In the genomic region with DNA sequence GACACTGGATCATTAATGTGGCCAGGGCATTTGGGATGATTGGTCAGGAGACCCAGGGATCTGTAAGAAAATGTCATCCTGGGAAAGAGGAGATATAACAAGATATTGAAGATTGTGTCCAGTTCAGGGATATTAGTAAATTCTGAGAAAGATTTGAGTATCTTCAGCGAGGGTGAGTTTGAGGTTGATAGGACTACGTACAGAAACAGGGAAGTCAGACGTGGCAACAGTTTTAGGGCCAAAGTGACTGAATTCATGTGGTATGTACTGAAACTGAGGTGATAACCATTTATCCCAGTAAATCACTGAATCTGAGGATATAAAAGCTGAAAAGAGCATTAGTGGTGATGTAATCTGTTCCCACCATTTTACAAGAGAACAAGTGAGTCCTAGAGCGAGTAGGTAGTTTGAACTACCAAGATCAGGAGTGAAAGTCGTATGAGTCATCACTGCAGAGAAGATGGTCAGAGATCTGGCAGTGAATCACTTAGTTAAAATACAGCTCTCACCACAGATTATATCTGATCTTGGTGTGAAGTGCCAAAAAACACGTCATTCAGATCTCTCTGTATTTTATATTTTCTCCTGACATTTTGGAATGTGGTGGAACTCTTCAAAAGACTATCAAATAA, we compare ENCODE assay signal across 9 cellular contexts.
DNase-seq lines count a peak whose midpoint lies in the region; ATAC-seq lines count a peak whose summit lies in the region.
"Had no signal": no experiment of that assay in that cellular context is flagged by ENCODE, and none has a peak within 500 bp of the region (broad histone marks: within the 10 kb centered on the region; RNA-seq: fewer than 3 reads in every experiment).

No MANE protein-coding gene starts in this region.

- CTCF ChIA-PET in activated CD8-positive, alpha-beta memory T cell treated with anti-CD3 and anti-CD28 coated beads, Interleukin-2, amount 10 ng/mL, durations not matched to agents 7 days and 5 days (lab: Charles Lee) = no interaction called here

- no peaks in the 10 kb centered on the region for H3K36me3 Mint-ChIP-seq in activated CD8-positive, alpha-beta memory T cell treated with anti-CD3 and anti-CD28 coated beads, Interleukin-2, amount 10 ng/mL, durations not matched to agents 7 days and 5 days
- peaks cover 31 to 46% of the 10 kb centered on the region in 2 donors for H3K36me3 Mint-ChIP-seq in stimulated activated naive B cell treated with anti-CD40 and anti-IgM and Interleukin-4, amounts not matched to agents 10 μg/mL and 1 μg/mL and 100 μg/mL, for 72 hours
- H3K36me3 Mint-ChIP-seq: activated naive CD4-positive, alpha-beta T cell treated with anti-CD3 and anti-CD28 coated beads, Interleukin-2, amount 50 U/mL, for 24 hours had no signal

- H3K4me3 Mint-ChIP-seq in activated CD8-positive, alpha-beta memory T cell treated with anti-CD3 and anti-CD28 coated beads, Interleukin-2, amount 10 ng/mL, durations not matched to agents 7 days and 5 days = no peak overlapping the region
- peak overlapping the region in 1 of 2 donors; percentile 58 for H3K4me3 Mint-ChIP-seq in stimulated activated naive B cell treated with anti-CD40 and anti-IgM and Interleukin-4, amounts not matched to agents 10 μg/mL and 1 μg/mL and 100 μg/mL, for 72 hours
- H3K4me3 Mint-ChIP-seq: activated naive CD4-positive, alpha-beta T cell treated with anti-CD3 and anti-CD28 coated beads, Interleukin-2, amount 50 U/mL, for 24 hours had no signal

- H3K27me3 Mint-ChIP-seq in activated CD8-positive, alpha-beta memory T cell treated with anti-CD3 and anti-CD28 coated beads, Interleukin-2, amount 10 ng/mL, durations not matched to agents 7 days and 5 days = no peaks in the 10 kb centered on the region
- no peaks in the 10 kb centered on the region for H3K27me3 Mint-ChIP-seq in stimulated activated naive B cell treated with anti-CD40 and anti-IgM and Interleukin-4, amounts not matched to agents 10 μg/mL and 1 μg/mL and 100 μg/mL, for 72 hours
- H3K27me3 Mint-ChIP-seq: activated naive CD4-positive, alpha-beta T cell treated with anti-CD3 and anti-CD28 coated beads, Interleukin-2, amount 50 U/mL, for 24 hours had no signal

- DNase-seq in activated CD8-positive, alpha-beta memory T cell treated with anti-CD3 and anti-CD28 coated beads, Interleukin-2, amount 10 ng/mL, durations not matched to agents 7 days and 5 days = no peak
- DNase-seq in activated CD8-positive, alpha-beta memory T cell treated with anti-CD3 and anti-CD28 coated beads, Interleukin-2, amount 50 U/mL, for 4 hours = no peak
- DNase-seq in NCI-H2196 treated with DMSO at 0.1 percent for 48 hours (lab: John Stamatoyannopoulos, UW; ENCODE audit: unreplicated experiment) (peak; percentile 12), fibroblast of gingiva (ENCODE audit: low read depth) (peak; percentile 66), GF-D8 (lab: John Stamatoyannopoulos, UW) (no peak), NCI-H1930 (lab: John Stamatoyannopoulos, UW) (no peak)
- DNase-seq in stimulated activated naive B cell treated with anti-CD40 and anti-IgM and Interleukin-4, amounts not matched to agents 10 μg/mL and 1 μg/mL and 100 μg/mL, for 72 hours = peak; percentile 13

- peaks cover 8% of the 10 kb centered on the region for H3K9me3 Mint-ChIP-seq in activated CD8-positive, alpha-beta memory T cell treated with anti-CD3 and anti-CD28 coated beads, Interleukin-2, amount 10 ng/mL, durations not matched to agents 7 days and 5 days (ENCODE audit: low read depth)
- H3K9me3 Mint-ChIP-seq in stimulated activated naive B cell treated with anti-CD40 and anti-IgM and Interleukin-4, amounts not matched to agents 10 μg/mL and 1 μg/mL and 100 μg/mL, for 72 hours = peaks cover 11 to 12% of the 10 kb centered on the region in 2 donors

- H3K27ac Mint-ChIP-seq in activated CD8-positive, alpha-beta memory T cell treated with anti-CD3 and anti-CD28 coated beads, Interleukin-2, amount 10 ng/mL, durations not matched to agents 7 days and 5 days = no peak overlapping the region
- peak overlapping the region; percentile 87 for H3K27ac Mint-ChIP-seq in stimulated activated naive B cell treated with anti-CD40 and anti-IgM and Interleukin-4, amounts not matched to agents 10 μg/mL and 1 μg/mL and 100 μg/mL, for 72 hours
- H3K27ac Mint-ChIP-seq: activated naive CD4-positive, alpha-beta T cell treated with anti-CD3 and anti-CD28 coated beads, Interleukin-2, amount 50 U/mL, for 24 hours had no signal

- H3K4me1 Mint-ChIP-seq in activated CD8-positive, alpha-beta memory T cell treated with anti-CD3 and anti-CD28 coated beads, Interleukin-2, amount 10 ng/mL, durations not matched to agents 7 days and 5 days = peaks cover 5% of the 10 kb centered on the region
- H3K4me1 Mint-ChIP-seq in stimulated activated naive B cell treated with anti-CD40 and anti-IgM and Interleukin-4, amounts not matched to agents 10 μg/mL and 1 μg/mL and 100 μg/mL, for 72 hours = peaks cover 23 to 38% of the 10 kb centered on the region in 2 donors
- H3K4me1 Mint-ChIP-seq: activated naive CD4-positive, alpha-beta T cell treated with anti-CD3 and anti-CD28 coated beads, Interleukin-2, amount 50 U/mL, for 24 hours had no signal

- peak; percentile 30 for ATAC-seq in activated CD8-positive, alpha-beta memory T cell treated with anti-CD3 and anti-CD28 coated beads, Interleukin-2, amount 10 ng/mL, durations not matched to agents 7 days and 5 days
- peak; percentile 99 for ATAC-seq in HG02763 (IDR thresholded peaks at IDR 0.05; ENCODE audit: unreplicated experiment)
- ATAC-seq in stimulated activated naive B cell treated with anti-CD40 and anti-IgM and Interleukin-4, amounts not matched to agents 10 μg/mL and 1 μg/mL and 100 μg/mL, for 72 hours (replicated peaks) = peak; percentile 100

Comparison
In these comparisons a context has a peak if more than half of its experiments do, and no peak if none do; other contexts are left out.
1. ATAC-seq: peak in every context shown above with its lines; median percentile 100 in stimulated activated naive B cell treated with anti-CD40 and anti-IgM and Interleukin-4, amounts not matched to agents 10 μg/mL and 1 μg/mL and 100 μg/mL, for 72 hours; 99 in HG02763; 30 in activated CD8-positive, alpha-beta memory T cell treated with anti-CD3 and anti-CD28 coated beads, Interleukin-2, amount 10 ng/mL, durations not matched to agents 7 days and 5 days.
2. DNase-seq: peak in NCI-H2196 treated with DMSO at 0.1 percent for 48 hours (single experiment), fibroblast of gingiva (single experiment) and stimulated activated naive B cell treated with anti-CD40 and anti-IgM and Interleukin-4, amounts not matched to agents 10 μg/mL and 1 μg/mL and 100 μg/mL, for 72 hours (single experiment); none in activated CD8-positive, alpha-beta memory T cell treated with anti-CD3 and anti-CD28 coated beads, Interleukin-2, amount 10 ng/mL, durations not matched to agents 7 days and 5 days (single experiment), activated CD8-positive, alpha-beta memory T cell treated with anti-CD3 and anti-CD28 coated beads, Interleukin-2, amount 50 U/mL, for 4 hours (single experiment), GF-D8 (single experiment) and NCI-H1930 (0 of 2).